In the genomic region with DNA sequence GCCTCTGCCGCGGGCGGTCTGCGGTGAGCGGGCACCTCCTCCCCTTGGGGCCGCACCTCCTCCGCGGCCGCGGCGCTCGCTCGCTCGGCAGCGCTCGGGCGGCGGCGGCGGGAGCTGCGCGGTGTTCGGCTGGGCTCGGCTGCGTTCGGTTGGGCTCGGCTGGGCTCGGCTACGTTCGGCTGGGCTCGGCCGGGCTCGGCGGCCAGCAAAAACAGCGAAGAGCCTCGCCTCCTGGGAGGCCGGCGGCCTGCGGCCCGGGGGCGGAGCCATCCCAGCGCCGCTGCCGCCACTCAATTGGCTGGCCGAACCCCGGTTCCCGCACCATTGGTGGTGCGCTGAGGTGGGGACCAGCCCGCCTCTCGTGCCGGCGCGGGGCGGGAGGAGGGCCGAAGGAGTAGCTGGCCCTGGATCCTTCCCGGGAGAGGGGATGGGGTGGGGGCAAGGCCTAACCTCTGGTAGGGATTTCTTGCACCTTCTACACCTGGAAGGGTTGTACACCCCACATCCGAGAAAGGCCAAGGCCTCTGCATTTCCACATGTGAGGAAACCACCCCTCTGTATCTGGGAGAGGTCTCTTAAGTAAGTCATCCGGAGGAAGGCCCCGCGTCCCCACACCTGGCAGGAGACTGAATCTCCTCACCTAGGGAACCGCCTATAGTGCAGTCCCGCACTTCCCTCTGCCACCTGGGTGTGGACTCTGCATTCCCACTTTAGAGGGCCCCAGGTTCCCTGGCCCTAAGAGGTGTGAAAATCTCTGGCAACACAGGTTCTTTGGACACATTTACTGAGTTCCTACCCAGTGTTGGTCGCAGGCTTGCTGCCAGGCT, we compare ENCODE assay signal across 8 cellular contexts. TPM values are rescaled to one million over a fixed set of nuclear protein-coding genes. Genes with fewer than 3 reads are reported as not detected.
DNase-seq lines count a peak whose midpoint lies in the region; ATAC-seq and TF ChIP-seq lines count a peak whose summit lies in the region.

A gene (minus strand): TSS at position 20 of the 827 bp plus-strand sequence. CDS start 1,295 bp downstream, outside the sequence.

- peak in 2 of 7 experiments; percentile 16 to 41 for TF ChIP-seq CTCF in body of pancreas (IDR thresholded peaks at IDR 0.05)

- H3K27ac ChIP-seq in body of pancreas (peak within 1 kb of the TSS in 2 of 4 donors; percentile 25 to 34), iPS DF 6.9 (ENCODE audit: low read length) (no peak within 1 kb of the TSS)

- H3K9me3 ChIP-seq in body of pancreas (no peaks in the 10 kb centered on the region), iPS DF 6.9 (ENCODE audit: control insufficient read depth, insufficient read depth, low read length) (no peaks in the 10 kb centered on the region)

- ATAC-seq in GM18508 (IDR thresholded peaks at IDR 0.05; ENCODE audit: insufficient read depth, unreplicated experiment): peak; percentile 58
- peak; percentile 90 for ATAC-seq in HG02973 (IDR thresholded peaks at IDR 0.05; ENCODE audit: unreplicated experiment)
- ATAC-seq in body of pancreas: peak; percentile 99
- ATAC-seq in sciatic nerve: peak; percentile 96

- intact Hi-C loops in body of pancreas (cut with DNase I) (no loop called here), sciatic nerve (cut with DNase I) (no loop called here)

- H3K4me1 ChIP-seq in body of pancreas: peaks cover 11% of the 10 kb centered on the region
- H3K4me1 ChIP-seq in iPS DF 6.9 (ENCODE audit: control insufficient read depth, insufficient read depth, low read length): peaks cover 6% of the 10 kb centered on the region; the same call in 1 of the 2 replicates

- H3K4me3 ChIP-seq in body of pancreas (no peak within 1 kb of the TSS), iPS DF 6.9 (ENCODE audit: low read length) (peak within 1 kb of the TSS; percentile 53)

- no peaks in the 10 kb centered on the region for H3K27me3 ChIP-seq in body of pancreas
- peaks cover 4% of the 10 kb centered on the region; the same call in 1 of the 2 replicates for H3K27me3 ChIP-seq in iPS DF 6.9 (ENCODE audit: control insufficient read depth, insufficient read depth, low read length)

- TF ChIP-seq POLR2A in body of pancreas (IDR thresholded peaks at IDR 0.05): peak in 1 of 3 donors; percentile 19

- peak; percentile 43 for DNase-seq in NCI-H2081 treated with DMSO at 0.1 percent for 48 hours (lab: John Stamatoyannopoulos, UW)
- DNase-seq in UCSD-AML1 (lab: John Stamatoyannopoulos, UW; ENCODE audit: unreplicated experiment): peak; percentile 93
- DNase-seq in body of pancreas: peak; percentile 90 to 92 (median 92)
- no peak for DNase-seq in iPS DF 6.9 (ENCODE audit: low read depth, low spot score)
- DNase-seq in sciatic nerve (ENCODE audit: low spot score): peak; percentile 92
- no peak for DNase-seq in cortex of kidney (lab: John Stamatoyannopoulos, UW)

- 6 to 43% methylated on average over 4 to 56 of the region's 63 CpGs for WGBS in body of pancreas, 2 donors
- no CpG with 5 or more reads among the region's 63 CpGs for WGBS in iPS DF 6.9 (ENCODE audit: insufficient coverage, insufficient read length)

- H3K36me3 ChIP-seq in body of pancreas (replicated peaks in 1 of 2; ENCODE audit: insufficient read depth in 1 of 2, low read depth in 2 of 2) (no peaks in the 10 kb centered on the region), iPS DF 6.9 (ENCODE audit: control insufficient read depth, insufficient read depth, low read length) (no peaks in the 10 kb centered on the region)

RNA-seq across cellular contexts. Expression of the gene that starts here (rescaled TPM):
- 1 to 10 TPM in 1 of 2 donors, not detected in 1; 2.9 TPM for total RNA-seq in body of pancreas
- total RNA-seq in sciatic nerve: 23.5 TPM

Comparison
In these comparisons a context has a peak if more than half of its experiments do, and no peak if none do; other contexts are left out.
1. DNase-seq: peak in NCI-H2081 treated with DMSO at 0.1 percent for 48 hours (single experiment), UCSD-AML1 (single experiment), body of pancreas (4 of 4) and sciatic nerve (single experiment); none in iPS DF 6.9 (single experiment) and cortex of kidney (single experiment).
2. Peak in every context shown above with its lines, with median percentiles within 50 percentile points of each other: ATAC-seq.